Comparison of ENCODE assay signal across 8 cellular contexts in the genomic region with DNA sequence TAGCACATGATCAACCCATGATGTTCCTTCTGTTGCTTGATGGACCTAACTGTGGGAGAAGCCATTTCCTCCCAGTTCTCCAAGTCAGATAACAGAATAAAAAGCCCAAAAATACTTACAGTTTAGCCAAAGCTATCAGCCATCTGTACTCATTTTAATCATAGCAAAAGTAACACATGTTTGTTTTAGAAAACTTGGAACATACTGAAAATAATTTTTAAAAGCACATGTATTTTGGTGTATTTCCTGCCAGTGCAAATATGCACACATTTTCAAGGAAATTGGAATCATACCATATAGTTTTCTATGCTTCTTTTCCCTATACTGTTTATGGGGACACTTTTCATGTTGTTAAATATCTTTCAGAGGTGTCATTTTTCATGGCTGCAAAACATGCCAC. TPM values are rescaled to one million over a fixed set of nuclear protein-coding genes. Genes with fewer than 3 reads are reported as not detected.
"Had no signal": no experiment of that assay in that cellular context is flagged by ENCODE, and none has a peak within 500 bp of the region (broad histone marks: within the 10 kb centered on the region; RNA-seq: fewer than 3 reads in every experiment).

No MANE protein-coding gene starts in this region.

- DNase-seq: GDM1, GF-D8 had no signal

- FAIRE-seq: G401.6, GM12878, GM12891, GM12892, GM18507, GM19239 had no signal

- H3K4me3 ChIP-seq: GM12878 had no signal

- ATAC-seq: GM12878 had no signal

RNA-seq across cellular contexts. Expression of gene BOD1L2, which starts 51.1 kb away (rescaled TPM):
- total RNA-seq: GM12878 had no signal
- polyA plus RNA-seq: GM12878 had no signal
